ENCODE assay signal across 18 cellular contexts in genomic region chr3:7713724-7714123, GRCh38.
DNase-seq lines count a peak whose midpoint lies in the region; ATAC-seq, FAIRE-seq and TF ChIP-seq lines count a peak whose summit lies in the region.
"Had no signal": no experiment of that assay in that cellular context is flagged by ENCODE, and none has a peak within 500 bp of the region (broad histone marks: within the 10 kb centered on the region; RNA-seq: fewer than 3 reads in every experiment).

No MANE protein-coding gene starts in this region.

- no peak for TF ChIP-seq POLR2A in H1 (IDR thresholded peaks at IDR 0.05; ENCODE audit: control extremely low read depth in 1 of 2, low read depth in 2 of 2, low read length in 2 of 2)

- H3K36me3 Mint-ChIP-seq in GM23338 (ENCODE audit: low read depth): no peaks in the 10 kb centered on the region
- H3K36me3 Mint-ChIP-seq: CD4-positive, alpha-beta memory T cell had no signal

- H2AK5ac ChIP-seq in H1 (ENCODE audit: low read depth, low read length): no peak overlapping the region

- H3K9me2 ChIP-seq in GM23338 (ENCODE audit: insufficient read depth): peaks cover 9% of the 10 kb centered on the region

- no peak overlapping the region for H3K23ac ChIP-seq in H1 (ENCODE audit: insufficient read length)

- DNase-seq in GM23338 (ENCODE audit: low spot score) (peak; percentile 34), H1 (ENCODE audit: low read depth in 1 of 2, low spot score in 2 of 2) (no peak), iPS-NIHi7 (ENCODE audit: extremely low spot score) (peak; percentile 24), posterior vena cava (ENCODE audit: low spot score) (no peak), hypothalamus (lab: John Stamatoyannopoulos, UW) (no peak), DMS79 (lab: John Stamatoyannopoulos, UW) (no peak)
- DNase-seq: 8988T; CD4-positive, alpha-beta memory T cell; DMS153; DMS79 treated with DMSO at 0.1 percent for 48 hours; GF-D8; GM23248; H9 had no signal

- H3K9me3 ChIP-seq in HUES64 (ENCODE audit: insufficient read depth, low read depth, low read length) (no peaks in the 10 kb centered on the region), H1 (ENCODE audit: insufficient read depth in 2 of 2, low read depth in 1 of 2, low read length in 1 of 2) (no peaks in the 10 kb centered on the region)
- H3K9me3 ChIP-seq: BLaER1 had no signal

- 0 out of 2 replicates have a peak overlapping the region, but pooled peaks have one; percentile 4 for H3K4me2 ChIP-seq in GM23338
- H3K4me2 ChIP-seq in H1 (ENCODE audit: insufficient read depth in 1 of 2, low read depth in 2 of 2, low read length in 2 of 2): 0 out of 4 replicates have a peak overlapping the region, but pooled peaks of 1 of the 2 experiments have one; percentile 38
- H3K4me2 ChIP-seq: BLaER1 had no signal

- H3F3A ChIP-seq in GM23338 (replicated peaks; ENCODE audit: low read depth): no peaks in the 10 kb centered on the region

- H3K9ac ChIP-seq in HUES64 (ENCODE audit: low read depth, low read length) (no peak overlapping the region), H1 (replicated peaks in 1 of 4; ENCODE audit: extremely low read depth in 1 of 4, low read depth in 3 of 4, low read length in 3 of 4) (no peak overlapping the region)
- H3K9ac ChIP-seq: BLaER1, GM23248 had no signal

- H3K27me3 Mint-ChIP-seq in GM23338 (ENCODE audit: insufficient read depth, low read depth, poor library complexity): no peaks in the 10 kb centered on the region
- H3K27me3 Mint-ChIP-seq: CD4-positive, alpha-beta memory T cell had no signal

- no peak overlapping the region for H3K14ac ChIP-seq in H1 (ENCODE audit: insufficient read length)

- no peak overlapping the region for H2BK20ac ChIP-seq in H1 (ENCODE audit: low read length)

- H3K9me3 Mint-ChIP-seq in GM23338: no peaks in the 10 kb centered on the region; the same call in 2 of the 3 replicates
- H3K9me3 Mint-ChIP-seq: H9 had no signal

- H3K23me2 ChIP-seq in H1 (ENCODE audit: low read depth, low read length): no peaks in the 10 kb centered on the region

- no peak overlapping the region for H2BK12ac ChIP-seq in H1 (ENCODE audit: low read depth, low read length)

- no peak overlapping the region for H3K18ac ChIP-seq in H1 (ENCODE audit: extremely low read depth, low read length)

- no peak overlapping the region for H3K56ac ChIP-seq in H1 (replicated peaks; ENCODE audit: insufficient read length, low read depth, low read length)

- peak overlapping the region; percentile 72 for H4K5ac ChIP-seq in H1 (ENCODE audit: insufficient read length, low read depth, low read length)

- 66% methylated on average over 1 of the region's 2 CpGs for WGBS in HUES64
- WGBS in H1 (ENCODE audit: extremely low coverage in 1 of 2, insufficient coverage in 1 of 2, insufficient read length in 1 of 2, insufficient replicate concordance in 2 of 2, low coverage in 1 of 2, low lambda C conversion rate in 2 of 2, missing lambda C conversion rate in 1 of 2), 2 experiments: 42% methylated on average over 2 of the region's 2 CpGs; no CpG with 5 or more reads in 1 of the 2 experiments

- H2BK5ac ChIP-seq in H1 (ENCODE audit: low read depth, low read length): no peak overlapping the region

- H2AFZ ChIP-seq in GM23338: no peak overlapping the region
- no peak overlapping the region for H2AFZ ChIP-seq in H1 (ENCODE audit: low read length)
- H2AFZ ChIP-seq: GM23248 had no signal

- H3K79me2 ChIP-seq in GM23338 (replicated peaks; ENCODE audit: insufficient read depth) (no peaks in the 10 kb centered on the region), H1 (ENCODE audit: control insufficient read depth in 1 of 2, insufficient read depth in 2 of 2, low read length in 2 of 2) (no peaks in the 10 kb centered on the region)

- FAIRE-seq in H1 (lab: Jason Lieb, UNC): no peak
- FAIRE-seq: GM19239, HTR-8/SVneo had no signal

- POLR2A ChIA-PET in H1 (lab: Charles Lee; ENCODE audit: partially characterized antibody): no interaction called here

- peak overlapping the region; percentile 56 for H3K27ac ChIP-seq in GM23338 (ENCODE audit: low read depth)
- H3K27ac ChIP-seq in HUES64 (ENCODE audit: low read depth, low read length): peak overlapping the region; percentile 63; the same call in 1 of the 2 replicates
- H3K27ac ChIP-seq in H1 (ENCODE audit: low read depth, low read length): no peak overlapping the region
- H3K27ac ChIP-seq: BLaER1, GM23248 had no signal

- no peak for TF ChIP-seq EP300 in H1 (IDR thresholded peaks at IDR 0.05; ENCODE audit: borderline replicate concordance in 1 of 2, low read depth in 2 of 2, low read length in 2 of 2)

- peak; percentile 70 for ATAC-seq in GM23338

- no peaks in the 10 kb centered on the region for H3K79me1 ChIP-seq in H1 (ENCODE audit: low read depth, low read length)

- TF ChIP-seq RAD21 in H1 (IDR thresholded peaks at IDR 0.05 in 1 of 2, conservative IDR thresholded peaks at IDR 0.05 in 1 of 2; ENCODE audit: low read depth in 2 of 2, low read length in 2 of 2): no peak

- peak overlapping the region; percentile 59; the same call in 1 of the 2 replicates for H3K27ac Mint-ChIP-seq in GM23338
- H3K27ac Mint-ChIP-seq: CD14-positive monocyte; CD4-positive, alpha-beta memory T cell had no signal

- H3K4me3 ChIP-seq in GM23338 (no peak overlapping the region), HUES64 (ENCODE audit: low read length) (no peak overlapping the region), H1 (ENCODE audit: extremely low read depth in 1 of 4, insufficient read depth in 2 of 4, low read depth in 3 of 4, low read length in 4 of 4) (no peak overlapping the region)
- H3K4me3 ChIP-seq: BLaER1, GM23248 had no signal

- no peak overlapping the region for H2BK120ac ChIP-seq in H1 (replicated peaks; ENCODE audit: low read depth, low read length)

- H3K27me3 ChIP-seq in GM23338 (ENCODE audit: insufficient read depth) (no peaks in the 10 kb centered on the region), HUES64 (ENCODE audit: insufficient read depth, low read length) (no peaks in the 10 kb centered on the region), H1 (replicated peaks in 1 of 4; ENCODE audit: control insufficient read depth in 3 of 4, extremely low read depth in 1 of 4, insufficient read depth in 3 of 4, low read length in 3 of 4) (no peaks in the 10 kb centered on the region)
- H3K27me3 ChIP-seq: BLaER1 had no signal

- no peak overlapping the region for H2BK15ac ChIP-seq in H1 (ENCODE audit: low read length)

- H3K4me3 Mint-ChIP-seq in GM23338: no peak overlapping the region
- H3K4me3 Mint-ChIP-seq: CD14-positive monocyte; CD4-positive, alpha-beta memory T cell; H9 had no signal

- no peak overlapping the region for H4K8ac ChIP-seq in H1 (ENCODE audit: extremely low read depth, insufficient read depth, low read length)

- H3K4me1 Mint-ChIP-seq in GM23338: peaks cover 9% of the 10 kb centered on the region

- H3K4me1 ChIP-seq in GM23338 (ENCODE audit: insufficient read depth): peaks cover 10% of the 10 kb centered on the region
- no peaks in the 10 kb centered on the region; the same call in 1 of the 2 replicates for H3K4me1 ChIP-seq in HUES64 (ENCODE audit: insufficient read depth, low read length)
- peaks cover 0 to 9% (median 6%) of the 10 kb centered on the region in 4 experiments; a peak in 3 of 7 replicates for H3K4me1 ChIP-seq in H1 (replicated peaks in 1 of 4; ENCODE audit: control insufficient read depth in 3 of 4, insufficient read depth in 4 of 4, low read length in 3 of 4)
- H3K4me1 ChIP-seq: BLaER1 had no signal

- H3K36me3 ChIP-seq in GM23338 (ENCODE audit: insufficient read depth) (no peaks in the 10 kb centered on the region), HUES64 (ENCODE audit: insufficient read depth, low read length) (no peaks in the 10 kb centered on the region), H1 (ENCODE audit: control insufficient read depth in 2 of 4, insufficient read depth in 4 of 4, low read length in 3 of 4) (no peaks in the 10 kb centered on the region)
- H3K36me3 ChIP-seq: BLaER1 had no signal

- TF ChIP-seq CTCF in GM23338 (conservative IDR thresholded peaks at IDR 0.05; ENCODE audit: low read depth in 2 of 2) (no peak), H1 (IDR thresholded peaks at IDR 0.05; ENCODE audit: control extremely low read depth in 1 of 3, insufficient read depth in 1 of 3, low read depth in 1 of 3, low read length in 3 of 3) (no peak)

- H4K91ac ChIP-seq in H1 (replicated peaks; ENCODE audit: insufficient read length, low read length): no peak overlapping the region

- intact Hi-C loops in posterior vena cava (cut with DNase I): no loop called here

- H4K20me1 ChIP-seq in GM23338 (replicated peaks; ENCODE audit: insufficient read depth) (no peaks in the 10 kb centered on the region), H1 (replicated peaks in 1 of 2; ENCODE audit: control insufficient read depth in 1 of 2, insufficient read depth in 2 of 2, low read length in 2 of 2) (no peaks in the 10 kb centered on the region)
- H4K20me1 ChIP-seq: BLaER1 had no signal

- CTCF ChIA-PET in H1 (lab: Charles Lee; ENCODE audit: partially characterized antibody): no interaction called here

- H3K4ac ChIP-seq in H1 (replicated peaks; ENCODE audit: insufficient read length, low read depth, low read length): no peak overlapping the region

TF ChIP-seq in GM23338, 12 proteins besides CTCF, POLR2A, EP300 and RAD21 (continues in another document):
- TF ChIP-seq ZNF331 (CRISPR knock-in tag; IDR thresholded peaks at IDR 0.05; ENCODE audit: low read depth): no peak

TF ChIP-seq in H1, 55 proteins besides CTCF, POLR2A, EP300 and RAD21:
- no peak for TF ChIP-seq CEBPB (IDR thresholded peaks at IDR 0.05; ENCODE audit: low read depth, low read length)
- TF ChIP-seq POU5F1 (IDR thresholded peaks at IDR 0.05; ENCODE audit: low read depth, low read length): no peak
- TF ChIP-seq NANOG (IDR thresholded peaks at IDR 0.05; ENCODE audit: insufficient read depth, low read depth, low read length, poor library complexity, severe bottlenecking): no peak
- no peak for TF ChIP-seq RBBP5 (IDR thresholded peaks at IDR 0.05; ENCODE audit: borderline replicate concordance, low read depth, low read length)
- no peak for TF ChIP-seq PHF8 (conservative IDR thresholded peaks at IDR 0.05; ENCODE audit: low read depth, low read length)
- no peak for TF ChIP-seq MAX (IDR thresholded peaks at IDR 0.05)
- no peak for TF ChIP-seq EZH2 (IDR thresholded peaks at IDR 0.05; ENCODE audit: low read depth, low read length, severe bottlenecking)
- TF ChIP-seq KDM1A (IDR thresholded peaks at IDR 0.05; ENCODE audit: borderline replicate concordance, low read length): no peak
- TF ChIP-seq TAF1 (IDR thresholded peaks at IDR 0.05; ENCODE audit: low read depth, low read length): no peak
- TF ChIP-seq ZNF274 (IDR thresholded peaks at IDR 0.05; ENCODE audit: borderline replicate concordance, extremely low read depth, low read length): no peak

Comparison
In these comparisons a context has a peak if more than half of its experiments do, and no peak if none do; other contexts are left out.
1. DNase-seq: peak in GM23338 (single experiment) and iPS-NIHi7 (single experiment); none in H1 (0 of 2), posterior vena cava (single experiment), hypothalamus (0 of 51) and DMS79 (single experiment).